2 cellular contexts compared by ENCODE assay signal in the genomic region with DNA sequence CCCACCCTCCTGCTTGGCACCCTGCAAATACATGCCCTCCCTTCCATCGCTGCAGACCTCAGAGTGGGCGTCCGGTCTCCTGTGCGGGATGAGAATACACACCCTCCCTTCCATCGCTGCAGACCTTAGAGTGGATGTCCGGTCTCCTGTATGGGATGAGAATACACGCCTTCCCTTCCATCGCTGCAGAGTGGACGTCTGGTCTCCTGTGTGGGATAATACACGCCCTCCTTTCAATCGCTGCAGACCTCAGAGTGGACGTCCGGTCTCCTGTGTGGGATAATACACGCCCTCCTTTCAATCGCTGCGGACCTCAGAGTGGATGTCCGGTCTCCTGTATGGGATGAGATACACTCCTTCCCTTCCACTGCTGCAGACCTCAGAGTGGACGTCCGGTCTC.
TF ChIP-seq lines count a peak whose summit lies in the region.

No MANE protein-coding gene starts in this region.

TF ChIP-seq in A549, 52 proteins besides CTCF, POLR2A, EP300 and RAD21 (continued from another document):
- TF ChIP-seq NR3C1 (IDR thresholded peaks at IDR 0.05), result no peak
- no peak for TF ChIP-seq ESRRA (IDR thresholded peaks at IDR 0.05; ENCODE audit: borderline replicate concordance, low read length)
TF ChIP-seq in A549: peak in this region for 0.

TF ChIP-seq in GM23338, 12 proteins besides CTCF, POLR2A, EP300 and RAD21 (continued from another document):
- TF ChIP-seq, protein P1, sequence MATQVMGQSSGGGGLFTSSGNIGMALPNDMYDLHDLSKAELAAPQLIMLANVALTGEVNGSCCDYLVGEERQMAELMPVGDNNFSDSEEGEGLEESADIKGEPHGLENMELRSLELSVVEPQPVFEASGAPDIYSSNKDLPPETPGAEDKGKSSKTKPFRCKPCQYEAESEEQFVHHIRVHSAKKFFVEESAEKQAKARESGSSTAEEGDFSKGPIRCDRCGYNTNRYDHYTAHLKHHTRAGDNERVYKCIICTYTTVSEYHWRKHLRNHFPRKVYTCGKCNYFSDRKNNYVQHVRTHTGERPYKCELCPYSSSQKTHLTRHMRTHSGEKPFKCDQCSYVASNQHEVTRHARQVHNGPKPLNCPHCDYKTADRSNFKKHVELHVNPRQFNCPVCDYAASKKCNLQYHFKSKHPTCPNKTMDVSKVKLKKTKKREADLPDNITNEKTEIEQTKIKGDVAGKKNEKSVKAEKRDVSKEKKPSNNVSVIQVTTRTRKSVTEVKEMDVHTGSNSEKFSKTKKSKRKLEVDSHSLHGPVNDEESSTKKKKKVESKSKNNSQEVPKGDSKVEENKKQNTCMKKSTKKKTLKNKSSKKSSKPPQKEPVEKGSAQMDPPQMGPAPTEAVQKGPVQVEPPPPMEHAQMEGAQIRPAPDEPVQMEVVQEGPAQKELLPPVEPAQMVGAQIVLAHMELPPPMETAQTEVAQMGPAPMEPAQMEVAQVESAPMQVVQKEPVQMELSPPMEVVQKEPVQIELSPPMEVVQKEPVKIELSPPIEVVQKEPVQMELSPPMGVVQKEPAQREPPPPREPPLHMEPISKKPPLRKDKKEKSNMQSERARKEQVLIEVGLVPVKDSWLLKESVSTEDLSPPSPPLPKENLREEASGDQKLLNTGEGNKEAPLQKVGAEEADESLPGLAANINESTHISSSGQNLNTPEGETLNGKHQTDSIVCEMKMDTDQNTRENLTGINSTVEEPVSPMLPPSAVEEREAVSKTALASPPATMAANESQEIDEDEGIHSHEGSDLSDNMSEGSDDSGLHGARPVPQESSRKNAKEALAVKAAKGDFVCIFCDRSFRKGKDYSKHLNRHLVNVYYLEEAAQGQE (IDR thresholded peaks at IDR 0.05; ENCODE audit: unreplicated experiment), result no peak
- TF ChIP-seq ZNF114 (CRISPR knock-in tag; IDR thresholded peaks at IDR 0.05), result no peak
- TF ChIP-seq NANOG (IDR thresholded peaks at IDR 0.05; ENCODE audit: borderline replicate concordance), result no peak
- TF ChIP-seq, protein P2, sequence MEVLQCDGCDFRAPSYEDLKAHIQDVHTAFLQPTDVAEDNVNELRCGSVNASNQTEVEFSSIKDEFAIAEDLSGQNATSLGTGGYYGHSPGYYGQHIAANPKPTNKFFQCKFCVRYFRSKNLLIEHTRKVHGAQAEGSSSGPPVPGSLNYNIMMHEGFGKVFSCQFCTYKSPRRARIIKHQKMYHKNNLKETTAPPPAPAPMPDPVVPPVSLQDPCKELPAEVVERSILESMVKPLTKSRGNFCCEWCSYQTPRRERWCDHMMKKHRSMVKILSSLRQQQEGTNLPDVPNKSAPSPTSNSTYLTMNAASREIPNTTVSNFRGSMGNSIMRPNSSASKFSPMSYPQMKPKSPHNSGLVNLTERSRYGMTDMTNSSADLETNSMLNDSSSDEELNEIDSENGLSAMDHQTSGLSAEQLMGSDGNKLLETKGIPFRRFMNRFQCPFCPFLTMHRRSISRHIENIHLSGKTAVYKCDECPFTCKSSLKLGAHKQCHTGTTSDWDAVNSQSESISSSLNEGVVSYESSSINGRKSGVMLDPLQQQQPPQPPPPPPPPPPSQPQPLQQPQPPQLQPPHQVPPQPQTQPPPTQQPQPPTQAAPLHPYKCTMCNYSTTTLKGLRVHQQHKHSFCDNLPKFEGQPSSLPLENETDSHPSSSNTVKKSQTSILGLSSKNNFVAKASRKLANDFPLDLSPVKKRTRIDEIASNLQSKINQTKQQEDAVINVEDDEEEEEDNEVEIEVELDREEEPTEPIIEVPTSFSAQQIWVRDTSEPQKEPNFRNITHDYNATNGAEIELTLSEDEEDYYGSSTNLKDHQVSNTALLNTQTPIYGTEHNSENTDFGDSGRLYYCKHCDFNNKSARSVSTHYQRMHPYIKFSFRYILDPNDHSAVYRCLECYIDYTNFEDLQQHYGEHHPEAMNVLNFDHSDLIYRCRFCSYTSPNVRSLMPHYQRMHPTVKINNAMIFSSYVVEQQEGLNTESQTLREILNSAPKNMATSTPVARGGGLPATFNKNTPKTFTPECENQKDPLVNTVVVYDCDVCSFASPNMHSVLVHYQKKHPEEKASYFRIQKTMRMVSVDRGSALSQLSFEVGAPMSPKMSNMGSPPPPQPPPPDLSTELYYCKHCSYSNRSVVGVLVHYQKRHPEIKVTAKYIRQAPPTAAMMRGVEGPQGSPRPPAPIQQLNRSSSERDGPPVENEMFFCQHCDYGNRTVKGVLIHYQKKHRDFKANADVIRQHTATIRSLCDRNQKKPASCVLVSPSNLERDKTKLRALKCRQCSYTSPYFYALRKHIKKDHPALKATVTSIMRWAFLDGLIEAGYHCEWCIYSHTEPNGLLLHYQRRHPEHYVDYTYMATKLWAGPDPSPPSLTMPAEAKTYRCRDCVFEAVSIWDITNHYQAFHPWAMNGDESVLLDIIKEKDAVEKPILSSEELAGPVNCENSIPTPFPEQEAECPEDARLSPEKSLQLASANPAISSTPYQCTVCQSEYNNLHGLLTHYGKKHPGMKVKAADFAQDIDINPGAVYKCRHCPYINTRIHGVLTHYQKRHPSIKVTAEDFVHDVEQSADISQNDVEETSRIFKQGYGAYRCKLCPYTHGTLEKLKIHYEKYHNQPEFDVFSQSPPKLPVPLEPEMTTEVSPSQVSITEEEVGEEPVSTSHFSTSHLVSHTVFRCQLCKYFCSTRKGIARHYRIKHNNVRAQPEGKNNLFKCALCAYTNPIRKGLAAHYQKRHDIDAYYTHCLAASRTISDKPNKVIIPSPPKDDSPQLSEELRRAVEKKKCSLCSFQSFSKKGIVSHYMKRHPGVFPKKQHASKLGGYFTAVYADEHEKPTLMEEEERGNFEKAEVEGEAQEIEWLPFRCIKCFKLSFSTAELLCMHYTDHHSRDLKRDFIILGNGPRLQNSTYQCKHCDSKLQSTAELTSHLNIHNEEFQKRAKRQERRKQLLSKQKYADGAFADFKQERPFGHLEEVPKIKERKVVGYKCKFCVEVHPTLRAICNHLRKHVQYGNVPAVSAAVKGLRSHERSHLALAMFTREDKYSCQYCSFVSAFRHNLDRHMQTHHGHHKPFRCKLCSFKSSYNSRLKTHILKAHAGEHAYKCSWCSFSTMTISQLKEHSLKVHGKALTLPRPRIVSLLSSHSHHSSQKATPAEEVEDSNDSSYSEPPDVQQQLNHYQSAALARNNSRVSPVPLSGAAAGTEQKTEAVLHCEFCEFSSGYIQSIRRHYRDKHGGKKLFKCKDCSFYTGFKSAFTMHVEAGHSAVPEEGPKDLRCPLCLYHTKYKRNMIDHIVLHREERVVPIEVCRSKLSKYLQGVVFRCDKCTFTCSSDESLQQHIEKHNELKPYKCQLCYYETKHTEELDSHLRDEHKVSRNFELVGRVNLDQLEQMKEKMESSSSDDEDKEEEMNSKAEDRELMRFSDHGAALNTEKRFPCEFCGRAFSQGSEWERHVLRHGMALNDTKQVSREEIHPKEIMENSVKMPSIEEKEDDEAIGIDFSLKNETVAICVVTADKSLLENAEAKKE (CRISPR knock-in tag; IDR thresholded peaks at IDR 0.05), result no peak
- TF ChIP-seq STAT1 (IDR thresholded peaks at IDR 0.05; ENCODE audit: unreplicated experiment), result no peak
